Comparison of ENCODE assay signal across 15 cellular contexts in the genomic region with DNA sequence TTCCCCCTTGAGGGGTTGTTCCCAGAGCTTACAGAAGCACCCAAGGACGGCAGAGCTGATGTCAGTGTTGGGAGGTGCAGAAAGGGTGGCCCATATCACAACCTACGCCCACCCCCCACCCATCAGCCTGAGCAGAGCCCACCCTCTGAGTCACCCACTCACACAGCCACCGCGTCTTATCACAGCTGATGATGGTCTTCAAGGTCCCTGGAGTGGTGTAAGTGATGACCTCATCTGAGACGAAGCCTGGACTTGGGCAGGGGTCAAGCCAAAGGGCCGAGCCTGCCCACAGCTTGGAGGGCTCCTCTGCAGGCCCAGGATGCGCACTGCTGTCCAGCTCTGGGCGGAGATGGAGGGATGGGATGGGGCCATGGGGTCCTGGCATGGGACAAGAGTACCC. TPM values are rescaled to one million over a fixed set of nuclear protein-coding genes. Genes with fewer than 3 reads are reported as not detected.
A peak's percentile ranks its signal among the peaks of the same experiment; 100 is the strongest.
DNase-seq lines count a peak whose midpoint lies in the region; FAIRE-seq and TF ChIP-seq lines count a peak whose summit lies in the region.
"Had no signal": no experiment of that assay in that cellular context is flagged by ENCODE, and none has a peak within 500 bp of the region (broad histone marks: within the 10 kb centered on the region; RNA-seq: fewer than 3 reads in every experiment).

No MANE protein-coding gene starts in this region.

- FAIRE-seq in HTR-8/SVneo (lab: Jason Lieb, UNC): peak; percentile 48
- FAIRE-seq: GM19239 had no signal

- H2AFZ ChIP-seq in osteoblast (ENCODE audit: low read length): no peak overlapping the region
- no peak overlapping the region for H2AFZ ChIP-seq in SK-N-SH (ENCODE audit: low read depth)

- H3K4me3 ChIP-seq in BLaER1 treated with 17β-estradiol and CSF1 and Interleukin-3, amounts not matched to agents 10 nM and 100 nM: no peak overlapping the region
- H3K4me3 ChIP-seq in fibroblast of villous mesenchyme (ENCODE audit: low read depth, low read length): no peak overlapping the region
- no peak overlapping the region for H3K4me3 ChIP-seq in osteoblast (ENCODE audit: insufficient read depth, low read length)
- H3K4me3 ChIP-seq in SK-N-SH (ENCODE audit: low read depth in 2 of 2, low read length in 1 of 2): no peak overlapping the region

- H3K36me3 ChIP-seq in BLaER1 treated with 17β-estradiol and CSF1 and Interleukin-3, amounts not matched to agents 10 nM and 100 nM: no peaks in the 10 kb centered on the region
- H3K36me3 ChIP-seq in osteoblast (ENCODE audit: insufficient read depth, low read length): no peaks in the 10 kb centered on the region
- H3K36me3 ChIP-seq in SK-N-SH (replicated peaks in 1 of 2; ENCODE audit: control insufficient read depth in 1 of 2, insufficient read depth in 2 of 2, low read length in 1 of 2): no peaks in the 10 kb centered on the region

- no peak for TF ChIP-seq RAD21 in SK-N-SH (IDR thresholded peaks at IDR 0.05; ENCODE audit: low read length)

- no peaks in the 10 kb centered on the region for H3K9me3 ChIP-seq in BLaER1 treated with 17β-estradiol and CSF1 and Interleukin-3, amounts not matched to agents 10 nM and 100 nM (replicated peaks in 1 of 11)
- H3K9me3 ChIP-seq in osteoblast (ENCODE audit: low read depth, low read length) (no peaks in the 10 kb centered on the region), SK-N-SH (no peaks in the 10 kb centered on the region)

- H3K4me2 ChIP-seq in BLaER1 treated with 17β-estradiol and CSF1 and Interleukin-3, amounts not matched to agents 10 nM and 100 nM: peak overlapping the region in 6 of 11 experiments; percentile 8 to 100 (median 99); a peak in 8 of 22 replicates
- H3K4me2 ChIP-seq in osteoblast (ENCODE audit: insufficient read depth, low read length) (no peak overlapping the region), SK-N-SH (no peak overlapping the region)

- DNase-seq in HTR-8/SVneo (ENCODE audit: insufficient read length, low spot score) (no peak), fibroblast of villous mesenchyme (ENCODE audit: low read depth) (peak; percentile 74), osteoblast (ENCODE audit: insufficient read length, low spot score, missing footprints) (peak; percentile 79), putamen (ENCODE audit: low spot score) (no peak), SK-N-SH (no peak), C1 segment of cervical spinal cord (lab: John Stamatoyannopoulos, UW) (no peak)
- DNase-seq: CD4-positive, alpha-beta T cell; NCI-H1048; NCI-H1436 treated with DMSO at 0.1 percent for 48 hours; NCI-H2171 treated with DMSO at 0.1 percent for 48 hours; NCI-H446 treated with DMSO at 0.1 percent for 48 hours; NCI-H748 treated with DMSO at 0.1 percent for 48 hours had no signal

- TF ChIP-seq CTCF in fibroblast of villous mesenchyme (IDR thresholded peaks at IDR 0.05; ENCODE audit: insufficient read depth, low read depth, low read length): no peak
- no peak for TF ChIP-seq CTCF in osteoblast (IDR thresholded peaks at IDR 0.05; ENCODE audit: extremely low read depth, low read depth, low read length)
- TF ChIP-seq CTCF in SK-N-SH (IDR thresholded peaks at IDR 0.05): no peak

- no peaks in the 10 kb centered on the region for H3K9me2 ChIP-seq in SK-N-SH

- peaks cover 0 to 18% (median 9%) of the 10 kb centered on the region in 11 experiments; a peak in 8 of 22 replicates for H4K20me1 ChIP-seq in BLaER1 treated with 17β-estradiol and CSF1 and Interleukin-3, amounts not matched to agents 10 nM and 100 nM
- H4K20me1 ChIP-seq in osteoblast (ENCODE audit: insufficient read depth, low read length) (no peaks in the 10 kb centered on the region), SK-N-SH (ENCODE audit: insufficient read depth) (no peaks in the 10 kb centered on the region)

- no peak overlapping the region for H3K27ac ChIP-seq in BLaER1 treated with 17β-estradiol and CSF1 and Interleukin-3, amounts not matched to agents 10 nM and 100 nM
- H3K27ac ChIP-seq in osteoblast (ENCODE audit: low read depth, low read length): no peak overlapping the region
- peak overlapping the region in 1 of 2 experiments; percentile 16; a peak in 1 of 4 replicates for H3K27ac ChIP-seq in SK-N-SH (ENCODE audit: low read depth in 2 of 2, low read length in 1 of 2)

- peaks cover 0 to 30% (median 0%) of the 10 kb centered on the region in 11 experiments; a peak in 11 of 22 replicates for H3K27me3 ChIP-seq in BLaER1 treated with 17β-estradiol and CSF1 and Interleukin-3, amounts not matched to agents 10 nM and 100 nM
- H3K27me3 ChIP-seq in osteoblast (ENCODE audit: insufficient read depth, low read length): peaks cover 5% of the 10 kb centered on the region
- no peaks in the 10 kb centered on the region for H3K27me3 ChIP-seq in SK-N-SH (ENCODE audit: insufficient read depth)

- no peaks in the 10 kb centered on the region for H3K79me2 ChIP-seq in osteoblast (ENCODE audit: insufficient read depth, low read length)
- H3K79me2 ChIP-seq in SK-N-SH (ENCODE audit: insufficient read depth): no peaks in the 10 kb centered on the region

- H3K4me1 ChIP-seq in BLaER1 treated with 17β-estradiol and CSF1 and Interleukin-3, amounts not matched to agents 10 nM and 100 nM: peaks cover 44 to 97% (median 88%) of the 10 kb centered on the region in 10 experiments
- H3K4me1 ChIP-seq in osteoblast (ENCODE audit: insufficient read depth, low read length): peaks cover 8% of the 10 kb centered on the region
- H3K4me1 ChIP-seq in SK-N-SH (ENCODE audit: control insufficient read depth in 1 of 2, insufficient read depth in 2 of 2, low read depth in 1 of 2, low read length in 1 of 2): peaks cover 0 to 33% of the 10 kb centered on the region in 2 experiments; a peak in 1 of 4 replicates

- no peaks in the 10 kb centered on the region for H3F3A ChIP-seq in SK-N-SH (replicated peaks; ENCODE audit: insufficient read depth)

- CTCF ChIA-PET in SK-N-SH (lab: Yijun Ruan, JAX): interaction anchor here (0.5 to 2.8 kb wide), 13 partner anchors 8 to 422 kb away, joined by 3 to 18 read pairs (median 3); no protein-coding TSS in a partner anchor

- H3K9ac ChIP-seq in BLaER1 treated with 17β-estradiol and CSF1 and Interleukin-3, amounts not matched to agents 10 nM and 100 nM: no peak overlapping the region
- H3K9ac ChIP-seq in SK-N-SH: no peak overlapping the region

- POLR2A ChIA-PET in SK-N-SH (lab: Yijun Ruan, JAX): no interaction called here

- no peak for TF ChIP-seq EP300 in SK-N-SH (IDR thresholded peaks at IDR 0.05; ENCODE audit: borderline replicate concordance in 1 of 2, low read depth in 1 of 2, low read length in 1 of 2)

- 53% methylated on average over 3 of the region's 8 CpGs for WGBS in SK-N-SH (ENCODE audit: low lambda C conversion rate)

TF ChIP-seq in SK-N-SH, 30 proteins besides CTCF, POLR2A, EP300 and RAD21:
- no peak for TF ChIP-seq TAF1 (IDR thresholded peaks at IDR 0.05; ENCODE audit: borderline replicate concordance, low read depth, low read length)
- TF ChIP-seq, protein P1, sequence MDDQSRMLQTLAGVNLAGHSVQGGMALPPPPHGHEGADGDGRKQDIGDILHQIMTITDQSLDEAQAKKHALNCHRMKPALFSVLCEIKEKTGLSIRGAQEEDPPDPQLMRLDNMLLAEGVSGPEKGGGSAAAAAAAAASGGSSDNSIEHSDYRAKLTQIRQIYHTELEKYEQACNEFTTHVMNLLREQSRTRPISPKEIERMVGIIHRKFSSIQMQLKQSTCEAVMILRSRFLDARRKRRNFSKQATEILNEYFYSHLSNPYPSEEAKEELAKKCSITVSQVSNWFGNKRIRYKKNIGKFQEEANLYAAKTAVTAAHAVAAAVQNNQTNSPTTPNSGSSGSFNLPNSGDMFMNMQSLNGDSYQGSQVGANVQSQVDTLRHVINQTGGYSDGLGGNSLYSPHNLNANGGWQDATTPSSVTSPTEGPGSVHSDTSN (IDR thresholded peaks at IDR 0.05): no peak
- TF ChIP-seq GABPA (IDR thresholded peaks at IDR 0.05; ENCODE audit: low read depth): no peak
- TF ChIP-seq, protein P2, sequence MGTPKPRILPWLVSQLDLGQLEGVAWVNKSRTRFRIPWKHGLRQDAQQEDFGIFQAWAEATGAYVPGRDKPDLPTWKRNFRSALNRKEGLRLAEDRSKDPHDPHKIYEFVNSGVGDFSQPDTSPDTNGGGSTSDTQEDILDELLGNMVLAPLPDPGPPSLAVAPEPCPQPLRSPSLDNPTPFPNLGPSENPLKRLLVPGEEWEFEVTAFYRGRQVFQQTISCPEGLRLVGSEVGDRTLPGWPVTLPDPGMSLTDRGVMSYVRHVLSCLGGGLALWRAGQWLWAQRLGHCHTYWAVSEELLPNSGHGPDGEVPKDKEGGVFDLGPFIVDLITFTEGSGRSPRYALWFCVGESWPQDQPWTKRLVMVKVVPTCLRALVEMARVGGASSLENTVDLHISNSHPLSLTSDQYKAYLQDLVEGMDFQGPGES (IDR thresholded peaks at IDR 0.05; ENCODE audit: low read depth, low read length): no peak
- no peak for TF ChIP-seq NRF1 (IDR thresholded peaks at IDR 0.05; ENCODE audit: low read depth, low read length)
- TF ChIP-seq FOXJ3 (CRISPR knock-in tag; IDR thresholded peaks at IDR 0.05): no peak
- TF ChIP-seq, protein P3, sequence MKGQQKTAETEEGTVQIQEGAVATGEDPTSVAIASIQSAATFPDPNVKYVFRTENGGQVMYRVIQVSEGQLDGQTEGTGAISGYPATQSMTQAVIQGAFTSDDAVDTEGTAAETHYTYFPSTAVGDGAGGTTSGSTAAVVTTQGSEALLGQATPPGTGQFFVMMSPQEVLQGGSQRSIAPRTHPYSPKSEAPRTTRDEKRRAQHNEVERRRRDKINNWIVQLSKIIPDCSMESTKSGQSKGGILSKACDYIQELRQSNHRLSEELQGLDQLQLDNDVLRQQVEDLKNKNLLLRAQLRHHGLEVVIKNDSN (IDR thresholded peaks at IDR 0.05; ENCODE audit: borderline replicate concordance, low read depth): no peak
- TF ChIP-seq RFX5 (IDR thresholded peaks at IDR 0.05; ENCODE audit: low read length): no peak
- no peak for TF ChIP-seq RXRA (IDR thresholded peaks at IDR 0.05; ENCODE audit: borderline replicate concordance, low read depth)
- no peak for TF ChIP-seq GATA2 (CRISPR knock-in tag; IDR thresholded peaks at IDR 0.05)
- no peak for TF ChIP-seq SMC3 (IDR thresholded peaks at IDR 0.05; ENCODE audit: low read depth, low read length)

RNA-seq across cellular contexts. Expression of a gene that starts 3.0 kb away (rescaled TPM):
- 0.86 and 1.3 TPM in 2 replicates for total RNA-seq in fibroblast of villous mesenchyme
- 4.0 and 11.5 TPM in 2 replicates for total RNA-seq in osteoblast
- polyA plus RNA-seq in SK-N-SH (2012; rRNA removed): 0.05 TPM in 1 of 2 replicates, not detected in the other
- polyA plus RNA-seq in SK-N-SH (2012; cell fraction: cytosol; rRNA removed): 0.01 and 0.03 TPM in 2 replicates
- polyA plus RNA-seq in SK-N-SH (2012; cell fraction: nucleus; rRNA removed): 0.04 and 0.05 TPM in 2 replicates
- total RNA-seq: CD4-positive, alpha-beta T cell; MCF 10A had no signal

Comparison
In these comparisons a context has a peak if more than half of its experiments do, and no peak if none do; other contexts are left out.
1. H3K4me2 ChIP-seq: peak in BLaER1 treated with 17β-estradiol and CSF1 and Interleukin-3, amounts not matched to agents 10 nM and 100 nM (6 of 11); none in osteoblast (single experiment) and SK-N-SH (single experiment).
2. DNase-seq: peak in fibroblast of villous mesenchyme (single experiment) and osteoblast (single experiment); none in HTR-8/SVneo (single experiment), putamen (single experiment), SK-N-SH (single experiment) and C1 segment of cervical spinal cord (0 of 14).